Comparison of ENCODE assay signal across 8 cellular contexts in the genomic region with DNA sequence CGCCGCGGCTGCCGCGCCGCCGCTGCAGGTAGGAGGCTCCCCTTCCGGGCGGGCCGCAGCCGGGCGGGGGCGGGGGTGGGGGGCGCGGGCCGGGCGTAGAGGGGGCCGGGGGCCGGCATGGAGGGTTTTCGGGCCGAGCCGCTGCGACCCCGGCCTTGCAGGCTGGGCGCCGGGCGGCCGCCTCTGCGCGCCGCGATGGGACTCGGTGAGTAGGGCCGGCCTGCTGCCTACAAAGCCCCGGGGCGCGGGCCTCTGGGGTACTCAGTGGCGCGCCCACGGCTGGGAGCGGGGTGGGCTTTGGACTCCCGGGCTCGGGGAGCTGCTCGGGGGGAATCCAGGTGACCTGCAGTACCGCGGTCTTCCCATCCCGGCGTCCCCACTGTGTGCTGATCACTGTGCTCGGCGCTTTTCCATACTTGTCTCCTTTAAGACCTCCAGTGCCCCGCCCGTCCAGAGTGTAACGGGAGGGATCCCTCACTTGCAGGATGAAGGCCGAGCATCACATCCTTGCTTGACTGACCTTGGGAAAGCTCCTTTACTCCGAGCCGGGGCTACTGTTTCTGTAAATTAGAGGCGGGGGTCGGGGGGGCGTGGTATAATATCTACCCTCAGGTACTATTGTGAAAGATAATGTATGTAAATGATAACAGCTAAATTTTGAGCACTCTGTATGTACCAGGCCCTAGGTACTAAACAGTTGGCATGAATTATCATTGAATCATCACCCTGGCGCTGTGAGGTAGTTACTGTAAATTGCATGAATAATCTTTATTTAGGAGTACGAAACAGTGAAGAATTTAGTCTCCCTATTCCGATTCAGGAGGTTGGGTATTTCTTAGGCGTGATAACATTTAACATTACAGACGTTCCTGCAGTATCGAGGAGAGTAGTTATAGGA. TPM values are rescaled to one million over a fixed set of nuclear protein-coding genes. Genes with fewer than 3 reads are reported as not detected.
DNase-seq lines count a peak whose midpoint lies in the region; ATAC-seq and TF ChIP-seq lines count a peak whose summit lies in the region.

No MANE protein-coding gene starts in this region.

- peaks cover 0 to 5% of the 10 kb centered on the region in 2 donors for H3K36me3 Mint-ChIP-seq in naive B cell

- ATAC-seq in HG02885 (IDR thresholded peaks at IDR 0.05; ENCODE audit: poor library complexity, unreplicated experiment) (peak; percentile 61), naive B cell (ENCODE audit: low read depth in 2 of 2) (peak; percentile 41 to 42)

- H3K36me3 ChIP-seq in tibial nerve: no peaks in the 10 kb centered on the region

- TF ChIP-seq CTCF in fibroblast of mammary gland (conservative IDR thresholded peaks at IDR 0.05; ENCODE audit: control insufficient read depth, insufficient read depth, low read depth, low read length): no peak
- TF ChIP-seq CTCF in tibial nerve (IDR thresholded peaks at IDR 0.05): no peak

- 9 to 16% methylated on average over 17 to 26 of the region's 65 CpGs for WGBS in tibial nerve, 2 donors

- peak overlapping the region; percentile 76 to 93 (median 86) for H3K4me3 Mint-ChIP-seq in naive B cell

- DNase-seq in activated T-cell treated with anti-CD3 and anti-CD28 coated beads for 1 hour (ENCODE audit: low read depth): peak; percentile 9
- no peak for DNase-seq in activated T-cell treated with anti-CD3 and anti-CD28 coated beads, Interleukin-2, amount 50 U/mL, for 1 hour
- DNase-seq in NCI-H2227 (lab: John Stamatoyannopoulos, UW; ENCODE audit: unreplicated experiment): peak; percentile 56
- peak; percentile 69 for DNase-seq in activated CD8-positive, alpha-beta memory T cell treated with anti-CD3 and anti-CD28 coated beads, Interleukin-2, amount 50 U/mL, for 48 hours
- peak; percentile 76 for DNase-seq in fibroblast of mammary gland (ENCODE audit: low read depth)
- peak; percentile 38 for DNase-seq in naive B cell
- DNase-seq in tibial nerve (ENCODE audit: low spot score in 2 of 2): peak in 1 of 2 donors; percentile 22

- H3K9me3 Mint-ChIP-seq in naive B cell: no peaks in the 10 kb centered on the region

- no peaks in the 10 kb centered on the region for H3K27me3 ChIP-seq in tibial nerve

- H3K4me3 ChIP-seq in fibroblast of mammary gland (ENCODE audit: control insufficient read depth, low read depth, low read length) (peak overlapping the region; percentile 83), tibial nerve (peak overlapping the region; percentile 62 to 89 (median 69))

- peaks cover 0 to 29% (median 8%) of the 10 kb centered on the region in 4 donors for H3K4me1 ChIP-seq in tibial nerve

- peak overlapping the region; percentile 33 to 91 (median 84) for H3K27ac ChIP-seq in tibial nerve

- no peak for TF ChIP-seq POLR2A in tibial nerve (IDR thresholded peaks at IDR 0.05)

- no peak for TF ChIP-seq EP300 in tibial nerve (IDR thresholded peaks at IDR 0.05)

- H3K9me3 ChIP-seq in tibial nerve: no peaks in the 10 kb centered on the region

- H3K4me1 Mint-ChIP-seq in naive B cell: peaks cover 20 to 25% (median 25%) of the 10 kb centered on the region in 3 donors

- peak overlapping the region in 3 of 6 donors; percentile 4 to 60 (median 28) for H3K27ac Mint-ChIP-seq in naive B cell

- peaks cover 0 to 6% (median 0%) of the 10 kb centered on the region in 3 donors for H3K27me3 Mint-ChIP-seq in naive B cell

RNA-seq across cellular contexts. Expression of a gene that starts 0.7 kb away (rescaled TPM):
- polyA plus RNA-seq in naive B cell (ENCODE audit: low read depth in 6 of 6): 1 to 10 TPM; 2.3 to 5.5 (median 4.6) TPM
- 10 to 100 TPM; 10.4 to 25.5 (median 13.6) TPM for total RNA-seq in tibial nerve

RNA-seq across cellular contexts. Expression of a gene that starts 45.3 kb away (rescaled TPM):
- polyA plus RNA-seq in naive B cell (ENCODE audit: low read depth in 6 of 6): not detected
- 1 to 10 TPM in 1 of 4 donors, under 1 TPM in 1, not detected in 2; 0.42 to 1.6 TPM for total RNA-seq in tibial nerve
